26 cellular contexts compared by ENCODE assay signal in the genomic region with DNA sequence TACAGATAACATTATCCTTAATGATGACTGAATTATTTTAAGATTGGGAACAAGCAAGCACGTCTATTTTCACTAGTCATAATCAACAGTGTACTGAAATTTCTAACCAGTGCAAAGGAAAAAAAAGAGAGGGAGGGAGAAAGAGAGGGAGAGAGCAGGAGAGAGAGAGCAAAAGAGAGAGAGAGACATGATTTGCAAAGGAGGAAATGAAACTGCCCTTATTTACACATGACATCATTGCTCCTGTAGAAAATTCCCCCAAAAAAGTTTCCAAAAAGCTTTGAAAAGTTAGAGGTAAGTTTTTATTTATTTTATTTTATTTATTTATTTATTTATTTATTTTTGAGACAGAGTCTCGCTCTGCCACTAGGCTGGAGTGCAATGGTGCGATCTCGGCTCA.
"Had no signal": no experiment of that assay in that cellular context is flagged by ENCODE, and none has a peak within 500 bp of the region (broad histone marks: within the 10 kb centered on the region; RNA-seq: fewer than 3 reads in every experiment).

No MANE protein-coding gene starts in this region.

- FAIRE-seq: endometrium, kidney had no signal

- DNase-seq: colonic mucosa; cortex of kidney; effector CD8-positive, alpha-beta T cell; effector memory CD8-positive, alpha-beta T cell; endodermal cell; erythroblast; esophagus squamous epithelium; foreskin fibroblast; foreskin melanocyte; gastrocnemius medialis; heart left ventricle; islet precursor cell; kidney; kidney glomerular epithelial cell; left cardiac atrium; left lung; left ventricle myocardium superior; lower lobe of right lung; mesenchymal stem cell; mucosa of descending colon; naive B cell; naive thymus-derived CD8-positive, alpha-beta T cell had no signal

- H3K27me3 ChIP-seq: colonic mucosa, esophagus squamous epithelium, gastrocnemius medialis, heart left ventricle, hepatocyte, left lung had no signal

- H3K27ac ChIP-seq: colonic mucosa, epithelial cell of prostate, esophagus squamous epithelium, gastrocnemius medialis, heart left ventricle, hepatocyte, left lung, lower lobe of right lung had no signal

- H3K36me3 ChIP-seq: colonic mucosa, esophagus squamous epithelium, gastrocnemius medialis, heart left ventricle, left lung, lower lobe of right lung had no signal

- H2AFZ ChIP-seq: hepatocyte had no signal

- ATAC-seq: effector memory CD8-positive, alpha-beta T cell; esophagus mucosa; gastrocnemius medialis; heart left ventricle; left cardiac atrium; left lung; left ventricle myocardium superior; lower lobe of right lung; mucosa of descending colon; naive thymus-derived CD8-positive, alpha-beta T cell had no signal

- H3K4me2 ChIP-seq: hepatocyte had no signal

- H3K9me3 ChIP-seq: colonic mucosa, esophagus squamous epithelium, gastrocnemius medialis, heart left ventricle, left lung, lower lobe of right lung had no signal

- H3K4me3 ChIP-seq: colonic mucosa, esophagus squamous epithelium, gastrocnemius medialis, heart left ventricle, hepatocyte, left lung, lower lobe of right lung, mucosa of descending colon had no signal

- H3K4me1 ChIP-seq: colonic mucosa, esophagus squamous epithelium, gastrocnemius medialis, heart left ventricle, left lung, lower lobe of right lung had no signal

- H3K79me2 ChIP-seq: hepatocyte had no signal
